In the genomic region with DNA sequence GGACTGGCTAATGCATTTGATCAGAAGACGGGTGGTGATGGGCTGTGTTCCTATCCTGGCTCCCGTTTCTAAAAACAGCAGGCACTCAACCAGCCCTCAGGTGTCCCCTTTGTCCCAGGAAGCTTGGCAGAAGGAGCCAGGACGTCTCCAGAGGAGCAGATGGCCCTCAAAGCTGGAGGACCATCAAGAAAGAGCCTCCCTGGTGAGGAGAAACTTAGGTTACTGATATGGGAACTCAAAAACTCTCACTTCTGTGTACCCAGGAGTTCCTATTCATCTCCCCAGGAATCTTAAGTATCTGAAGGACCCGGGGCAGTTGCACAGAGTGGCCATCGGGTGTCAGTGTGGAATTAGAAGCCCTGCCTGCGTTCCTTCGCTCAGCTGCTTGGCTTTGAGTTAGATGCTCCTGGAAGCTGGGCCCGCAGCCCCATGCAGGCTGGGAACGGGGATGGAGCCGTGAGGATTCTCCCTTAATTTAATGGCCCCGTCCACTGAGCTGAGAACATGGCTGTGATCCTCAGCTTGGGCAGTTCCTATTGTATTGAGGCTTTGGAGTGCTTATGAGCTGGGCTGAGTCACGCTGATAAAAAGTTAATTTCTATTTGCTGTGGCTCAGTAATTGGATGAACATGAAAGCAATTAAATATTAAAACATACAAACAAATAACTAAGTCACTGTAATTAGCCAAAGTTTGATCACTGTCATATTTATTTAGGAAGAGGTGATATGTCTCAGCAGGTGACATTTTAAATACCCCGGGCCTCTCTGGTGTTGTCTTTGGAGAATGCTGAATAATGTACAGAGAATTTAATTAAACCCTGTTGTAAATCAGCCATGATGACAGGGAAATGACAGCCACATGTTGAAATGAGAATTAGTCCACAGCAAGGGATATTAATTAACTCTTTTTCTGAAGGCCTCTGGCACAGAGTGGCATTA, we compare ENCODE assay signal across 1 cellular context.
TF ChIP-seq lines count a peak whose summit lies in the region.

No MANE protein-coding gene starts in this region.

TF ChIP-seq in HepG2, 621 proteins besides CTCF, POLR2A, EP300 and RAD21 (continued from another document):
- TF ChIP-seq, protein P1, sequence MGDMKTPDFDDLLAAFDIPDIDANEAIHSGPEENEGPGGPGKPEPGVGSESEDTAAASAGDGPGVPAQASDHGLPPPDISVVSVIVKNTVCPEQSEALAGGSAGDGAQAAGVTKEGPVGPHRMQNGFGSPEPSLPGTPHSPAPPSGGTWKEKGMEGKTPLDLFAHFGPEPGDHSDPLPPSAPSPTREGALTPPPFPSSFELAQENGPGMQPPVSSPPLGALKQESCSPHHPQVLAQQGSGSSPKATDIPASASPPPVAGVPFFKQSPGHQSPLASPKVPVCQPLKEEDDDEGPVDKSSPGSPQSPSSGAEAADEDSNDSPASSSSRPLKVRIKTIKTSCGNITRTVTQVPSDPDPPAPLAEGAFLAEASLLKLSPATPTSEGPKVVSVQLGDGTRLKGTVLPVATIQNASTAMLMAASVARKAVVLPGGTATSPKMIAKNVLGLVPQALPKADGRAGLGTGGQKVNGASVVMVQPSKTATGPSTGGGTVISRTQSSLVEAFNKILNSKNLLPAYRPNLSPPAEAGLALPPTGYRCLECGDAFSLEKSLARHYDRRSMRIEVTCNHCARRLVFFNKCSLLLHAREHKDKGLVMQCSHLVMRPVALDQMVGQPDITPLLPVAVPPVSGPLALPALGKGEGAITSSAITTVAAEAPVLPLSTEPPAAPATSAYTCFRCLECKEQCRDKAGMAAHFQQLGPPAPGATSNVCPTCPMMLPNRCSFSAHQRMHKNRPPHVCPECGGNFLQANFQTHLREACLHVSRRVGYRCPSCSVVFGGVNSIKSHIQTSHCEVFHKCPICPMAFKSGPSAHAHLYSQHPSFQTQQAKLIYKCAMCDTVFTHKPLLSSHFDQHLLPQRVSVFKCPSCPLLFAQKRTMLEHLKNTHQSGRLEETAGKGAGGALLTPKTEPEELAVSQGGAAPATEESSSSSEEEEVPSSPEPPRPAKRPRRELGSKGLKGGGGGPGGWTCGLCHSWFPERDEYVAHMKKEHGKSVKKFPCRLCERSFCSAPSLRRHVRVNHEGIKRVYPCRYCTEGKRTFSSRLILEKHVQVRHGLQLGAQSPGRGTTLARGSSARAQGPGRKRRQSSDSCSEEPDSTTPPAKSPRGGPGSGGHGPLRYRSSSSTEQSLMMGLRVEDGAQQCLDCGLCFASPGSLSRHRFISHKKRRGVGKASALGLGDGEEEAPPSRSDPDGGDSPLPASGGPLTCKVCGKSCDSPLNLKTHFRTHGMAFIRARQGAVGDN (CRISPR knock-in tag; IDR thresholded peaks at IDR 0.05), result peak; percentile 14; the same call in 1 of the 2 replicates
- TF ChIP-seq, protein P2, sequence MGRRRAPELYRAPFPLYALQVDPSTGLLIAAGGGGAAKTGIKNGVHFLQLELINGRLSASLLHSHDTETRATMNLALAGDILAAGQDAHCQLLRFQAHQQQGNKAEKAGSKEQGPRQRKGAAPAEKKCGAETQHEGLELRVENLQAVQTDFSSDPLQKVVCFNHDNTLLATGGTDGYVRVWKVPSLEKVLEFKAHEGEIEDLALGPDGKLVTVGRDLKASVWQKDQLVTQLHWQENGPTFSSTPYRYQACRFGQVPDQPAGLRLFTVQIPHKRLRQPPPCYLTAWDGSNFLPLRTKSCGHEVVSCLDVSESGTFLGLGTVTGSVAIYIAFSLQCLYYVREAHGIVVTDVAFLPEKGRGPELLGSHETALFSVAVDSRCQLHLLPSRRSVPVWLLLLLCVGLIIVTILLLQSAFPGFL (CRISPR knock-in tag; IDR thresholded peaks at IDR 0.05), result no peak
- no peak for TF ChIP-seq ZNF234 (CRISPR knock-in tag; conservative IDR thresholded peaks at IDR 0.05)
- TF ChIP-seq ZMYM2 (CRISPR knock-in tag; IDR thresholded peaks at IDR 0.05), result no peak
- 0 out of 2 replicates have a peak, but pooled peaks have one; percentile 36 for TF ChIP-seq ZNF124 (CRISPR knock-in tag; IDR thresholded peaks at IDR 0.05)
- peak; percentile 15; the same call in 1 of the 2 replicates for TF ChIP-seq CREM (IDR thresholded peaks at IDR 0.05)
- TF ChIP-seq CREM (CRISPR knock-in tag; IDR thresholded peaks at IDR 0.05), result no peak
- no peak for TF ChIP-seq NFIC (IDR thresholded peaks at IDR 0.05; ENCODE audit: low read length)
- TF ChIP-seq SALL1 (CRISPR knock-in tag; IDR thresholded peaks at IDR 0.05), result peak; percentile 10; the same call in 1 of the 2 replicates
- peak; percentile 16; the same call in 1 of the 2 replicates for TF ChIP-seq THAP11 (CRISPR knock-in tag; IDR thresholded peaks at IDR 0.05)
- 0 out of 2 replicates have a peak, but pooled peaks have one; percentile 33 for TF ChIP-seq NFKB2 (CRISPR knock-in tag; IDR thresholded peaks at IDR 0.05; ENCODE audit: borderline replicate concordance)
- peak; percentile 56; the same call in 1 of the 2 replicates for TF ChIP-seq BORCS8-MEF2B (CRISPR knock-in tag; IDR thresholded peaks at IDR 0.05)
- no peak for TF ChIP-seq U2AF1 (optimal IDR thresholded peaks at IDR 0.05; ENCODE audit: low read depth, low read length)
- TF ChIP-seq ZNF354B (CRISPR knock-in tag; IDR thresholded peaks at IDR 0.05), result 0 out of 2 replicates have a peak, but pooled peaks have one; percentile 53
- no peak for TF ChIP-seq NCOA2 (CRISPR knock-in tag; IDR thresholded peaks at IDR 0.05)
- no peak for TF ChIP-seq ZKSCAN8 (CRISPR knock-in tag; IDR thresholded peaks at IDR 0.05; ENCODE audit: borderline replicate concordance)
- TF ChIP-seq, protein P3, sequence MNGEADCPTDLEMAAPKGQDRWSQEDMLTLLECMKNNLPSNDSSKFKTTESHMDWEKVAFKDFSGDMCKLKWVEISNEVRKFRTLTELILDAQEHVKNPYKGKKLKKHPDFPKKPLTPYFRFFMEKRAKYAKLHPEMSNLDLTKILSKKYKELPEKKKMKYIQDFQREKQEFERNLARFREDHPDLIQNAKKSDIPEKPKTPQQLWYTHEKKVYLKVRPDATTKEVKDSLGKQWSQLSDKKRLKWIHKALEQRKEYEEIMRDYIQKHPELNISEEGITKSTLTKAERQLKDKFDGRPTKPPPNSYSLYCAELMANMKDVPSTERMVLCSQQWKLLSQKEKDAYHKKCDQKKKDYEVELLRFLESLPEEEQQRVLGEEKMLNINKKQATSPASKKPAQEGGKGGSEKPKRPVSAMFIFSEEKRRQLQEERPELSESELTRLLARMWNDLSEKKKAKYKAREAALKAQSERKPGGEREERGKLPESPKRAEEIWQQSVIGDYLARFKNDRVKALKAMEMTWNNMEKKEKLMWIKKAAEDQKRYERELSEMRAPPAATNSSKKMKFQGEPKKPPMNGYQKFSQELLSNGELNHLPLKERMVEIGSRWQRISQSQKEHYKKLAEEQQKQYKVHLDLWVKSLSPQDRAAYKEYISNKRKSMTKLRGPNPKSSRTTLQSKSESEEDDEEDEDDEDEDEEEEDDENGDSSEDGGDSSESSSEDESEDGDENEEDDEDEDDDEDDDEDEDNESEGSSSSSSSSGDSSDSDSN (CRISPR knock-in tag; IDR thresholded peaks at IDR 0.05), result peak; percentile 50; the same call in 1 of the 2 replicates
- TF ChIP-seq, protein P4, sequence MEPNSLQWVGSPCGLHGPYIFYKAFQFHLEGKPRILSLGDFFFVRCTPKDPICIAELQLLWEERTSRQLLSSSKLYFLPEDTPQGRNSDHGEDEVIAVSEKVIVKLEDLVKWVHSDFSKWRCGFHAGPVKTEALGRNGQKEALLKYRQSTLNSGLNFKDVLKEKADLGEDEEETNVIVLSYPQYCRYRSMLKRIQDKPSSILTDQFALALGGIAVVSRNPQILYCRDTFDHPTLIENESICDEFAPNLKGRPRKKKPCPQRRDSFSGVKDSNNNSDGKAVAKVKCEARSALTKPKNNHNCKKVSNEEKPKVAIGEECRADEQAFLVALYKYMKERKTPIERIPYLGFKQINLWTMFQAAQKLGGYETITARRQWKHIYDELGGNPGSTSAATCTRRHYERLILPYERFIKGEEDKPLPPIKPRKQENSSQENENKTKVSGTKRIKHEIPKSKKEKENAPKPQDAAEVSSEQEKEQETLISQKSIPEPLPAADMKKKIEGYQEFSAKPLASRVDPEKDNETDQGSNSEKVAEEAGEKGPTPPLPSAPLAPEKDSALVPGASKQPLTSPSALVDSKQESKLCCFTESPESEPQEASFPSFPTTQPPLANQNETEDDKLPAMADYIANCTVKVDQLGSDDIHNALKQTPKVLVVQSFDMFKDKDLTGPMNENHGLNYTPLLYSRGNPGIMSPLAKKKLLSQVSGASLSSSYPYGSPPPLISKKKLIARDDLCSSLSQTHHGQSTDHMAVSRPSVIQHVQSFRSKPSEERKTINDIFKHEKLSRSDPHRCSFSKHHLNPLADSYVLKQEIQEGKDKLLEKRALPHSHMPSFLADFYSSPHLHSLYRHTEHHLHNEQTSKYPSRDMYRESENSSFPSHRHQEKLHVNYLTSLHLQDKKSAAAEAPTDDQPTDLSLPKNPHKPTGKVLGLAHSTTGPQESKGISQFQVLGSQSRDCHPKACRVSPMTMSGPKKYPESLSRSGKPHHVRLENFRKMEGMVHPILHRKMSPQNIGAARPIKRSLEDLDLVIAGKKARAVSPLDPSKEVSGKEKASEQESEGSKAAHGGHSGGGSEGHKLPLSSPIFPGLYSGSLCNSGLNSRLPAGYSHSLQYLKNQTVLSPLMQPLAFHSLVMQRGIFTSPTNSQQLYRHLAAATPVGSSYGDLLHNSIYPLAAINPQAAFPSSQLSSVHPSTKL (CRISPR knock-in tag; IDR thresholded peaks at IDR 0.05), result 0 out of 2 replicates have a peak, but pooled peaks have one; percentile 9
- 0 out of 2 replicates have a peak, but pooled peaks have one; percentile 24 for TF ChIP-seq FOSL2 (CRISPR knock-in tag; IDR thresholded peaks at IDR 0.05)
- TF ChIP-seq TCF7 (IDR thresholded peaks at IDR 0.05; ENCODE audit: low read depth), result no peak
- TF ChIP-seq BRCA1 (CRISPR knock-in tag; IDR thresholded peaks at IDR 0.05), result no peak
- TF ChIP-seq ZNF121 (CRISPR knock-in tag; IDR thresholded peaks at IDR 0.05), result peak; percentile 41; the same call in 1 of the 2 replicates
- no peak for TF ChIP-seq PHF8 (CRISPR knock-in tag; IDR thresholded peaks at IDR 0.05)
- no peak for TF ChIP-seq PRMT3 (CRISPR knock-in tag; IDR thresholded peaks at IDR 0.05; ENCODE audit: borderline replicate concordance, low read depth)
- no peak for TF ChIP-seq ZNF816 (CRISPR knock-in tag; IDR thresholded peaks at IDR 0.05; ENCODE audit: borderline replicate concordance)
- TF ChIP-seq RXRB (CRISPR knock-in tag; IDR thresholded peaks at IDR 0.05; ENCODE audit: borderline replicate concordance), result 0 out of 2 replicates have a peak, but pooled peaks have one; percentile 23
- no peak for TF ChIP-seq BRD4 (CRISPR knock-in tag; IDR thresholded peaks at IDR 0.05)
- TF ChIP-seq ZFP36L2 (CRISPR knock-in tag; IDR thresholded peaks at IDR 0.05), result no peak
- no peak for TF ChIP-seq ZNF678 (CRISPR knock-in tag; IDR thresholded peaks at IDR 0.05)
- TF ChIP-seq XRCC5 (optimal IDR thresholded peaks at IDR 0.05; ENCODE audit: low read length), result peak; percentile 75
- TF ChIP-seq SMC3 (IDR thresholded peaks at IDR 0.05; ENCODE audit: low read length), result peak; percentile 80
- no peak for TF ChIP-seq ZNF629 (CRISPR knock-in tag; conservative IDR thresholded peaks at IDR 0.05)
- TF ChIP-seq, protein P5, sequence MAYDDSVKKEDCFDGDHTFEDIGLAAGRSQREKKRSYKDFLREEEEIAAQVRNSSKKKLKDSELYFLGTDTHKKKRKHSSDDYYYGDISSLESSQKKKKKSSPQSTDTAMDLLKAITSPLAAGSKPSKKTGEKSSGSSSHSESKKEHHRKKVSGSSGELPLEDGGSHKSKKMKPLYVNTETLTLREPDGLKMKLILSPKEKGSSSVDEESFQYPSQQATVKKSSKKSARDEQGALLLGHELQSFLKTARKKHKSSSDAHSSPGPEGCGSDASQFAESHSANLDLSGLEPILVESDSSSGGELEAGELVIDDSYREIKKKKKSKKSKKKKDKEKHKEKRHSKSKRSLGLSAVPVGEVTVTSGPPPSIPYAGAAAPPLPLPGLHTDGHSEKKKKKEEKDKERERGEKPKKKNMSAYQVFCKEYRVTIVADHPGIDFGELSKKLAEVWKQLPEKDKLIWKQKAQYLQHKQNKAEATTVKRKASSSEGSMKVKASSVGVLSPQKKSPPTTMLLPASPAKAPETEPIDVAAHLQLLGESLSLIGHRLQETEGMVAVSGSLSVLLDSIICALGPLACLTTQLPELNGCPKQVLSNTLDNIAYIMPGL (CRISPR knock-in tag; IDR thresholded peaks at IDR 0.05; ENCODE audit: borderline replicate concordance in 1 of 2, low read depth in 1 of 2), result no peak
- no peak for TF ChIP-seq ZNF790 (CRISPR knock-in tag; IDR thresholded peaks at IDR 0.05; ENCODE audit: borderline replicate concordance)
- TF ChIP-seq STAG1 (CRISPR knock-in tag; IDR thresholded peaks at IDR 0.05), result peak; percentile 94
- no peak for TF ChIP-seq ZNF12 (CRISPR knock-in tag; IDR thresholded peaks at IDR 0.05)
- TF ChIP-seq GATAD2A (CRISPR knock-in tag; IDR thresholded peaks at IDR 0.05), result peak; percentile 10; the same call in 1 of the 2 replicates
- peak; percentile 52 for TF ChIP-seq TEAD3 (CRISPR knock-in tag; optimal IDR thresholded peaks at IDR 0.05; ENCODE audit: borderline replicate concordance)
- TF ChIP-seq, protein P6, sequence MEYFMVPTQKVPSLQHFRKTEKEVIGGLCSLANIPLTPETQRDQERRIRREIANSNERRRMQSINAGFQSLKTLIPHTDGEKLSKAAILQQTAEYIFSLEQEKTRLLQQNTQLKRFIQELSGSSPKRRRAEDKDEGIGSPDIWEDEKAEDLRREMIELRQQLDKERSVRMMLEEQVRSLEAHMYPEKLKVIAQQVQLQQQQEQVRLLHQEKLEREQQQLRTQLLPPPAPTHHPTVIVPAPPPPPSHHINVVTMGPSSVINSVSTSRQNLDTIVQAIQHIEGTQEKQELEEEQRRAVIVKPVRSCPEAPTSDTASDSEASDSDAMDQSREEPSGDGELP (IDR thresholded peaks at IDR 0.05; ENCODE audit: borderline replicate concordance, low read depth), result peak; percentile 83
- 0 out of 3 replicates have a peak, but pooled peaks have one; percentile 37 for TF ChIP-seq MXI1 (IDR thresholded peaks at IDR 0.05; ENCODE audit: borderline replicate concordance, low read depth, low read length)
- no peak for TF ChIP-seq ZNF333 (CRISPR knock-in tag; IDR thresholded peaks at IDR 0.05; ENCODE audit: borderline replicate concordance)
